ENCODE assay signal across 9 cellular contexts in the genomic region with DNA sequence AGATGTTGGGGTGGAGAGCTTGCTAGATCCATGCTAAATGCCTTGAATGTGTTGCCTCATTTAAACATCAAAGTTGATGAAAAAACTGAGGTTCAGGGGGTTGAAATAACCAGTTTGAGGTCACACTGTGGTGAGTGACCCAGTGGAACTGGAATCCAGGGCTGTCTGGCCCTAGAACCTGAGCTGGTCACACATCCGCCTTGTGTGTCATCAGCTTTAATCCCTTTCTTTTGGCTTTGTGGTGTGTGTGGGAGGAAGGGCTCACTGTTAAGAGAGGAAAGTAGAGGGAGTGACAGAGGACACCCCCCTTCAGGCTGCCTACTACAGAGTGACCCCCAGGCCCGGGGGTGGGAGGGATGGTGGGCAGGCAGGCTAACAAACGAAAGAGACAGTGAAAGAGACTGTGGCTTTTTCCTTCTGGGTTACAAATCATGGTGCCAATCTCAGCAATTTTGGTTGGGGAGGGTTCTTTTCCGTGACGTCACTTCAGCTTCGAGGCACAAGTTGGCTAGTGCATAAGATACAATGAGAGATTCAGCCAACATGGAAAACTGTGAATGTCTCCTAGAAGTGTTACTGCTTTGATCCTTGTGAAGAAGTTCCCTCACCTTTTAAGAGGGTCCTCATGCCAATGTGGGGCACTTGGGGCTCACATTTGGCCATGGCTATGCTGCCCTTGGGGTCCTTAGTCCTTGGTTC.
DNase-seq lines count a peak whose midpoint lies in the region; ATAC-seq and TF ChIP-seq lines count a peak whose summit lies in the region.
"Had no signal": no experiment of that assay in that cellular context is flagged by ENCODE, and none has a peak within 500 bp of the region (broad histone marks: within the 10 kb centered on the region; RNA-seq: fewer than 3 reads in every experiment).

No MANE protein-coding gene starts in this region.

- no peaks in the 10 kb centered on the region for H3K79me1 ChIP-seq in neuronal stem cell (ENCODE audit: low read depth, low read length)

- H4K20me1 ChIP-seq in DND-41 (ENCODE audit: insufficient read depth, low read length) (no peaks in the 10 kb centered on the region), PC-9 (ENCODE audit: insufficient read depth) (no peaks in the 10 kb centered on the region)

- H3K4ac ChIP-seq in neuronal stem cell (ENCODE audit: low read length), result no peak overlapping the region

- H3K9me3 ChIP-seq in DND-41 (ENCODE audit: insufficient read depth, low read length, severe bottlenecking) (no peaks in the 10 kb centered on the region), PC-9 (ENCODE audit: insufficient read depth, low read depth) (no peaks in the 10 kb centered on the region), neuronal stem cell (replicated peaks in 1 of 2; ENCODE audit: control insufficient read depth in 2 of 2, insufficient read depth in 1 of 2, low read depth in 1 of 2, low read length in 2 of 2) (no peaks in the 10 kb centered on the region)

- no peak overlapping the region for H4K8ac ChIP-seq in neuronal stem cell (ENCODE audit: low read depth, low read length)

- H3K27me3 ChIP-seq in DND-41 (ENCODE audit: insufficient read depth, low read length, poor library complexity) (no peaks in the 10 kb centered on the region), PC-9 (ENCODE audit: insufficient read depth, low read depth) (no peaks in the 10 kb centered on the region), neuronal stem cell (ENCODE audit: control insufficient read depth in 3 of 3, insufficient read depth in 3 of 3, low read depth in 1 of 3, low read length in 3 of 3) (no peaks in the 10 kb centered on the region)

- H3K4me1 ChIP-seq in DND-41 (ENCODE audit: insufficient read depth, low read length), result peaks cover 24% of the 10 kb centered on the region
- H3K4me1 ChIP-seq in PC-9 (replicated peaks; ENCODE audit: insufficient read depth), result peaks cover 57% of the 10 kb centered on the region
- H3K4me1 ChIP-seq in neuronal stem cell (ENCODE audit: control insufficient read depth in 2 of 2, insufficient read depth in 1 of 2, low read depth in 1 of 2, low read length in 2 of 2), result peaks cover 5 to 9% of the 10 kb centered on the region in 2 donors

- H2BK12ac ChIP-seq in neuronal stem cell (ENCODE audit: low read length), result no peak overlapping the region

- no peak overlapping the region for H2BK120ac ChIP-seq in neuronal stem cell (ENCODE audit: low read depth, low read length)

- H3K79me2 ChIP-seq in DND-41 (ENCODE audit: insufficient read depth, low read length), result no peaks in the 10 kb centered on the region
- H3K79me2 ChIP-seq in PC-9 (ENCODE audit: low read depth), result no peaks in the 10 kb centered on the region

- H2AK5ac ChIP-seq in neuronal stem cell (ENCODE audit: low read depth, low read length), result peak overlapping the region; percentile 54

- POLR2A ChIA-PET in PC-9 (lab: Charles Lee; ENCODE audit: unreplicated experiment), result no interaction called here

- TF ChIP-seq CTCF in DND-41 (IDR thresholded peaks at IDR 0.05; ENCODE audit: borderline replicate concordance, extremely low read depth, low read length, poor library complexity, severe bottlenecking), result no peak
- no peak for TF ChIP-seq CTCF in PC-9 (conservative IDR thresholded peaks at IDR 0.05)

- H2AFZ ChIP-seq in DND-41 (ENCODE audit: low read depth, low read length) (no peak overlapping the region), PC-9 (peak overlapping the region; percentile 18; the same call in 1 of the 2 replicates), neuronal stem cell (ENCODE audit: low read length) (no peak overlapping the region)

- H2BK15ac ChIP-seq in neuronal stem cell (ENCODE audit: low read length), result no peak overlapping the region

- H3K4me2 ChIP-seq in DND-41 (ENCODE audit: insufficient read depth, low read length), result no peak overlapping the region
- peak overlapping the region; percentile 55 for H3K4me2 ChIP-seq in PC-9
- H3K4me2 ChIP-seq in neuronal stem cell (ENCODE audit: insufficient read depth, low read length, poor library complexity, severe bottlenecking), result no peak overlapping the region

- H3K36me3 ChIP-seq in DND-41 (ENCODE audit: insufficient read depth, low read length) (no peaks in the 10 kb centered on the region), PC-9 (ENCODE audit: low read depth) (no peaks in the 10 kb centered on the region), neuronal stem cell (replicated peaks in 1 of 2; ENCODE audit: control insufficient read depth in 2 of 2, insufficient read depth in 2 of 2, low read length in 2 of 2) (no peaks in the 10 kb centered on the region)

- H2BK5ac ChIP-seq in neuronal stem cell (ENCODE audit: low read length), result no peak overlapping the region

- no peak overlapping the region for H4K91ac ChIP-seq in neuronal stem cell (ENCODE audit: low read depth, low read length, poor library complexity)

- no peak for DNase-seq in DND-41
- peak; percentile 49 to 83 for DNase-seq in PC-9
- DNase-seq in epithelial cell of prostate (ENCODE audit: low read depth, low spot score), result peak; percentile 51
- no peak for DNase-seq in neuronal stem cell (ENCODE audit: low spot score)
- DNase-seq in activated CD4-positive, alpha-beta T cell treated with anti-CD3 and anti-CD28 coated beads for 48 hours, result no peak
- no peak for DNase-seq in UCSD-AML1 (lab: John Stamatoyannopoulos, UW; ENCODE audit: unreplicated experiment)
- DNase-seq: activated CD4-positive, alpha-beta memory T cell treated with anti-CD3 and anti-CD28 coated beads for 36 hours had no signal

- CTCF ChIA-PET in PC-9 (lab: Charles Lee), result no interaction called here

- peak overlapping the region; percentile 21 for H3K18ac ChIP-seq in neuronal stem cell (ENCODE audit: low read length)

- H3F3A ChIP-seq in PC-9 (ENCODE audit: insufficient read depth, low read depth), result peaks cover 27% of the 10 kb centered on the region

- H3K9ac ChIP-seq in DND-41 (ENCODE audit: low read depth, low read length) (no peak overlapping the region), neuronal stem cell (ENCODE audit: low read depth, low read length, poor library complexity) (no peak overlapping the region)

- H3K23ac ChIP-seq in neuronal stem cell (ENCODE audit: low read depth, low read length, poor library complexity), result no peak overlapping the region

- H3K27ac ChIP-seq in DND-41 (ENCODE audit: low read length) (no peak overlapping the region; the same call in 1 of the 2 replicates), PC-9 (peak overlapping the region; percentile 90), epithelial cell of prostate (peak overlapping the region; percentile 80), neuronal stem cell (replicated peaks; ENCODE audit: low read length) (no peak overlapping the region)

- H3K4me3 ChIP-seq in DND-41 (ENCODE audit: low read depth in 1 of 2, low read length in 2 of 2) (no peak overlapping the region), PC-9 (no peak overlapping the region), neuronal stem cell (ENCODE audit: low read length in 2 of 2) (no peak overlapping the region)

- intact Hi-C loops in PC-9 (cut with micrococcal nuclease; ENCODE audit: unreplicated experiment), result loop anchor here (5.0 to 10.0 kb wide), 3 partner anchors 431 to 596 kb away; no protein-coding TSS in a partner anchor

- TSS peak; percentile 76 for BruUV-seq in PC-9 (replicated peaks; lab: Mats Ljungman, UMichigan)

- no CpG with 5 or more reads among the region's 6 CpGs for WGBS in neuronal stem cell (ENCODE audit: extremely low coverage in 2 of 2, insufficient read length in 2 of 2, insufficient replicate concordance in 1 of 2), 2 donors

- H3K14ac ChIP-seq in neuronal stem cell (ENCODE audit: low read length), result no peak overlapping the region

- ATAC-seq in DND-41 (ENCODE audit: insufficient read depth, low read depth), result 0 out of 3 replicates have a peak, but pooled peaks have one; percentile 16
- no peak for ATAC-seq in HG02798 (IDR thresholded peaks at IDR 0.05; ENCODE audit: poor library complexity, unreplicated experiment)
- no peak for ATAC-seq in HG03196 (IDR thresholded peaks at IDR 0.05; ENCODE audit: unreplicated experiment)

- no peaks in the 10 kb centered on the region for H3K9me2 ChIP-seq in PC-9 (ENCODE audit: insufficient read depth)

Comparison
In these comparisons a context has a peak if more than half of its experiments do, and no peak if none do; other contexts are left out.
1. DNase-seq: peak in PC-9 (2 of 2) and epithelial cell of prostate (single experiment); none in DND-41 (single experiment), neuronal stem cell (single experiment), activated CD4-positive, alpha-beta T cell treated with anti-CD3 and anti-CD28 coated beads for 48 hours (single experiment) and UCSD-AML1 (single experiment).
2. H3K27ac ChIP-seq: peak in PC-9 (single experiment) and epithelial cell of prostate (single experiment); none in DND-41 (single experiment) and neuronal stem cell (single experiment).